17 cellular contexts compared by ENCODE assay signal in genomic region chr19:40739030-40739839, GRCh38. TPM values are rescaled to one million over a fixed set of nuclear protein-coding genes. Genes with fewer than 3 reads are reported as not detected.
DNase-seq lines count a peak whose midpoint lies in the region; ATAC-seq and TF ChIP-seq lines count a peak whose summit lies in the region.
"Had no signal": no experiment of that assay in that cellular context is flagged by ENCODE, and none has a peak within 500 bp of the region (broad histone marks: within the 10 kb centered on the region; RNA-seq: fewer than 3 reads in every experiment).

No MANE protein-coding gene starts in this region.

- H3K4me1 Mint-ChIP-seq in natural killer cell treated with Interleukin-12 subunit alpha and Interleukin-12 subunit beta and Interleukin-15 and Interleukin-18, amount 100 ng/mL, for 72 hours (ENCODE audit: low read depth in 2 of 2), result no peaks in the 10 kb centered on the region
- no peaks in the 10 kb centered on the region for H3K4me1 Mint-ChIP-seq in natural killer cell
- H3K4me1 Mint-ChIP-seq: activated naive CD4-positive, alpha-beta T cell treated with anti-CD3 and anti-CD28 coated beads, Interleukin-2, amount 10 ng/mL, durations not matched to agents 7 days and 5 days had no signal

- H3K9me3 Mint-ChIP-seq in natural killer cell treated with Interleukin-12 subunit alpha and Interleukin-12 subunit beta and Interleukin-15 and Interleukin-18, amount 100 ng/mL, for 72 hours, result no peaks in the 10 kb centered on the region
- H3K9me3 Mint-ChIP-seq in natural killer cell, result no peaks in the 10 kb centered on the region
- H3K9me3 Mint-ChIP-seq: activated naive CD4-positive, alpha-beta T cell treated with anti-CD3 and anti-CD28 coated beads, Interleukin-2, amount 10 ng/mL, durations not matched to agents 7 days and 5 days; T-helper 1 cell treated with Interleukin-12 subunit alpha and Interleukin-12 subunit beta and Interleukin-4 antibody, amounts not matched to agents 30 μg/mL and 1 μg/mL, for 36 hours had no signal

- H3K9me3 ChIP-seq in sigmoid colon, result no peaks in the 10 kb centered on the region

- WGBS in sigmoid colon, 2 donors, result 83 to 88% methylated on average over 22 of the region's 22 CpGs

- H3K27ac ChIP-seq in cingulate gyrus (ENCODE audit: low read depth, low read length), result peak overlapping the region; percentile 72
- H3K27ac ChIP-seq in sigmoid colon, result peak overlapping the region; percentile 45 to 67 (median 56)
- H3K27ac ChIP-seq in brain microvascular endothelial cell, result no peak overlapping the region

- in situ Hi-C loops in brain microvascular endothelial cell (cut with HindIII; ENCODE audit: low pct_ligation_motif_present, low sequenced_read_pairs), result no loop called here

- H3K27me3 ChIP-seq in sigmoid colon, result no peaks in the 10 kb centered on the region
- no peaks in the 10 kb centered on the region for H3K27me3 ChIP-seq in brain microvascular endothelial cell (replicated peaks)

- TF ChIP-seq POLR2A in sigmoid colon (IDR thresholded peaks at IDR 0.05), result no peak

- no peaks in the 10 kb centered on the region for H3K27me3 Mint-ChIP-seq in natural killer cell treated with Interleukin-12 subunit alpha and Interleukin-12 subunit beta and Interleukin-15 and Interleukin-18, amount 100 ng/mL, for 72 hours
- H3K27me3 Mint-ChIP-seq in natural killer cell (ENCODE audit: low read depth in 2 of 2), result no peaks in the 10 kb centered on the region
- H3K27me3 Mint-ChIP-seq: activated naive CD4-positive, alpha-beta T cell treated with anti-CD3 and anti-CD28 coated beads, Interleukin-2, amount 10 ng/mL, durations not matched to agents 7 days and 5 days had no signal

- no peak overlapping the region for H3K4me3 ChIP-seq in sigmoid colon
- H3K4me3 ChIP-seq in brain microvascular endothelial cell (ENCODE audit: low read depth, low read length), result no peak overlapping the region

- H3K36me3 Mint-ChIP-seq in natural killer cell treated with Interleukin-12 subunit alpha and Interleukin-12 subunit beta and Interleukin-15 and Interleukin-18, amount 100 ng/mL, for 72 hours, result peaks cover 7% of the 10 kb centered on the region
- H3K36me3 Mint-ChIP-seq in natural killer cell, result peaks cover under 1% of the 10 kb centered on the region

- TF ChIP-seq CTCF in natural killer cell (IDR thresholded peaks at IDR 0.05) (no peak), sigmoid colon (IDR thresholded peaks at IDR 0.05) (no peak), brain microvascular endothelial cell (IDR thresholded peaks at IDR 0.05; ENCODE audit: low read depth, low read length, missing control alignments) (no peak)

- no peak for DNase-seq in natural killer cell treated with Interleukin-12 subunit alpha and Interleukin-12 subunit beta and Interleukin-15 and Interleukin-18, amount 100 ng/mL, for 72 hours (ENCODE audit: low spot score)
- DNase-seq in natural killer cell (no peak), sigmoid colon (no peak), COR-L47 (lab: John Stamatoyannopoulos, UW) (no peak), HK-2 (ENCODE audit: unreplicated experiment) (no peak), brain microvascular endothelial cell (no peak)
- DNase-seq: activated CD8-positive, alpha-beta memory T cell treated with anti-CD3 and anti-CD28 coated beads, Interleukin-2, amount 50 U/mL, for 48 hours; activated naive CD4-positive, alpha-beta T cell treated with anti-CD3 and anti-CD28 coated beads, Interleukin-2, amount 10 ng/mL, durations not matched to agents 7 days and 5 days; DMS153; midbrain; NCI-H1092 treated with DMSO at 0.1 percent for 48 hours; SHP77; stimulated activated CD4-positive, alpha-beta T cell treated with anti-CD3 and anti-CD28 coated beads, Interleukin-4, amount 100 ng/mL, for 4 hours had no signal

- peaks cover 0 to 16% (median 0%) of the 10 kb centered on the region in 4 donors for H3K4me1 ChIP-seq in sigmoid colon

- no peak overlapping the region for H3K27ac Mint-ChIP-seq in natural killer cell treated with Interleukin-12 subunit alpha and Interleukin-12 subunit beta and Interleukin-15 and Interleukin-18, amount 100 ng/mL, for 72 hours
- H3K27ac Mint-ChIP-seq in natural killer cell, result no peak overlapping the region
- H3K27ac Mint-ChIP-seq: activated naive CD4-positive, alpha-beta T cell treated with anti-CD3 and anti-CD28 coated beads, Interleukin-2, amount 10 ng/mL, durations not matched to agents 7 days and 5 days; T-helper 1 cell treated with Interleukin-12 subunit alpha and Interleukin-12 subunit beta and Interleukin-4 antibody, amounts not matched to agents 30 μg/mL and 1 μg/mL, for 36 hours had no signal

- peaks cover 25 to 62% (median 49%) of the 10 kb centered on the region in 4 donors for H3K36me3 ChIP-seq in sigmoid colon
- peaks cover 41% of the 10 kb centered on the region for H3K36me3 ChIP-seq in brain microvascular endothelial cell (replicated peaks)

- peak; percentile 17 to 39 for ATAC-seq in natural killer cell treated with Interleukin-12 subunit alpha and Interleukin-12 subunit beta and Interleukin-15 and Interleukin-18, amount 100 ng/mL, for 72 hours
- ATAC-seq in natural killer cell (no peak), GM19452 (IDR thresholded peaks at IDR 0.05; ENCODE audit: unreplicated experiment) (no peak)

- no peak for TF ChIP-seq EP300 in sigmoid colon (IDR thresholded peaks at IDR 0.05)

- no peak overlapping the region for H3K4me3 Mint-ChIP-seq in natural killer cell treated with Interleukin-12 subunit alpha and Interleukin-12 subunit beta and Interleukin-15 and Interleukin-18, amount 100 ng/mL, for 72 hours
- H3K4me3 Mint-ChIP-seq in natural killer cell, result no peak overlapping the region
- H3K4me3 Mint-ChIP-seq: activated naive CD4-positive, alpha-beta T cell treated with anti-CD3 and anti-CD28 coated beads, Interleukin-2, amount 10 ng/mL, durations not matched to agents 7 days and 5 days; T-helper 1 cell treated with Interleukin-12 subunit alpha and Interleukin-12 subunit beta and Interleukin-4 antibody, amounts not matched to agents 30 μg/mL and 1 μg/mL, for 36 hours had no signal

- intact Hi-C loops in natural killer cell (cut with micrococcal nuclease), result no loop called here
- intact Hi-C loops in sigmoid colon (cut with DNase I), result no loop called here

RNA-seq across cellular contexts. Expression of gene ACTMAP, which starts 11.0 kb away (rescaled TPM):
- 10 to 100 TPM; 10.9 to 16.6 TPM for total RNA-seq in natural killer cell treated with Interleukin-12 subunit alpha and Interleukin-12 subunit beta and Interleukin-15 and Interleukin-18, amount 100 ng/mL, for 72 hours
- total RNA-seq in natural killer cell, result 1 to 10 TPM; 5.9 to 9.6 (median 8.2) TPM
- 1 to 10 TPM; 1.8 to 5.3 (median 3.0) TPM for total RNA-seq in sigmoid colon
- 10 to 100 TPM in 1 of 3 donors, 1 to 10 TPM in 2; 6.0 to 11.0 (median 6.6) TPM for polyA plus RNA-seq in sigmoid colon

RNA-seq across cellular contexts. Expression of gene SNRPA, which starts 11.8 kb away (rescaled TPM):
- total RNA-seq in natural killer cell treated with Interleukin-12 subunit alpha and Interleukin-12 subunit beta and Interleukin-15 and Interleukin-18, amount 100 ng/mL, for 72 hours, result 100 to 1,000 TPM in 1 of 2 donors, 10 to 100 TPM in 1; 95.5 to 191 TPM
- 10 to 100 TPM; 56.2 to 65.9 (median 60.9) TPM for total RNA-seq in natural killer cell
- total RNA-seq in sigmoid colon, result 10 to 100 TPM; 43.2 to 60.1 (median 54.0) TPM
- 10 to 100 TPM; 19.2 to 76.1 (median 37.2) TPM for polyA plus RNA-seq in sigmoid colon

RNA-seq across cellular contexts. Expression of gene ITPKC, which starts 22.3 kb away (rescaled TPM):
- 10 to 100 TPM in 1 of 2 donors, 1 to 10 TPM in 1; 9.0 to 10.3 TPM for total RNA-seq in natural killer cell treated with Interleukin-12 subunit alpha and Interleukin-12 subunit beta and Interleukin-15 and Interleukin-18, amount 100 ng/mL, for 72 hours
- total RNA-seq in natural killer cell (10 to 100 TPM in 2 of 3 donors, 1 to 10 TPM in 1; 8.7 to 11.1 (median 11.0) TPM), sigmoid colon (10 to 100 TPM; 17.7 to 39.6 (median 23.1) TPM)
- polyA plus RNA-seq in sigmoid colon, result 10 to 100 TPM; 17.4 to 27.0 (median 25.9) TPM

RNA-seq across cellular contexts. Expression of gene COQ8B, which starts 22.5 kb away (rescaled TPM):
- 10 to 100 TPM; 28.7 to 41.7 TPM for total RNA-seq in natural killer cell treated with Interleukin-12 subunit alpha and Interleukin-12 subunit beta and Interleukin-15 and Interleukin-18, amount 100 ng/mL, for 72 hours
- total RNA-seq in natural killer cell, result 10 to 100 TPM; 31.8 to 46.7 (median 39.6) TPM
- 10 to 100 TPM; 33.2 to 59.3 (median 39.2) TPM for total RNA-seq in sigmoid colon
- 10 to 100 TPM; 24.7 to 54.4 (median 27.0) TPM for polyA plus RNA-seq in sigmoid colon

RNA-seq across cellular contexts. Expression of gene MIA, which starts 36.1 kb away (rescaled TPM):
- 1 to 10 TPM; 1.1 to 2.4 TPM for total RNA-seq in natural killer cell treated with Interleukin-12 subunit alpha and Interleukin-12 subunit beta and Interleukin-15 and Interleukin-18, amount 100 ng/mL, for 72 hours
- total RNA-seq in natural killer cell (not detected), sigmoid colon (10 to 100 TPM in 3 of 4 donors, 1 to 10 TPM in 1; 9.1 to 19.1 (median 15.7) TPM)
- 10 to 100 TPM in 1 of 3 donors, 1 to 10 TPM in 1, not detected in 1; 2.1 to 11.3 TPM for polyA plus RNA-seq in sigmoid colon
- total RNA-seq: omental fat pad had no signal

Comparison
In these comparisons a context has a peak if more than half of its experiments do, and no peak if none do; other contexts are left out.
1. ATAC-seq: peak in natural killer cell treated with Interleukin-12 subunit alpha and Interleukin-12 subunit beta and Interleukin-15 and Interleukin-18, amount 100 ng/mL, for 72 hours (2 of 2); none in natural killer cell (0 of 3) and GM19452 (single experiment).